ENCODE assay signal across 10 cellular contexts in genomic region chr3:59709702-59710555, GRCh38.
A peak's percentile ranks its signal among the peaks of the same experiment; 100 is the strongest.
DNase-seq lines count a peak whose midpoint lies in the region; ATAC-seq and TF ChIP-seq lines count a peak whose summit lies in the region.
"Had no signal": no experiment of that assay in that cellular context is flagged by ENCODE, and none has a peak within 500 bp of the region (broad histone marks: within the 10 kb centered on the region; RNA-seq: fewer than 3 reads in every experiment).

No MANE protein-coding gene starts in this region.

- peak; percentile 82 for ATAC-seq in activated CD8-positive, alpha-beta memory T cell treated with anti-CD3 and anti-CD28 coated beads, Interleukin-2, amount 10 ng/mL, durations not matched to agents 7 days and 5 days
- ATAC-seq in left colon (no peak), HG03571 (IDR thresholded peaks at IDR 0.05; ENCODE audit: unreplicated experiment) (no peak)

- peak overlapping the region; percentile 34 for H3K27ac Mint-ChIP-seq in activated CD8-positive, alpha-beta memory T cell treated with anti-CD3 and anti-CD28 coated beads, Interleukin-2, amount 10 ng/mL, durations not matched to agents 7 days and 5 days

- H3K27me3 ChIP-seq in tibial artery = no peaks in the 10 kb centered on the region
- H3K27me3 ChIP-seq: SJCRH30 had no signal

- peaks cover 3% of the 10 kb centered on the region for H3K36me3 Mint-ChIP-seq in activated CD8-positive, alpha-beta memory T cell treated with anti-CD3 and anti-CD28 coated beads, Interleukin-2, amount 10 ng/mL, durations not matched to agents 7 days and 5 days

- no peak overlapping the region for H3K27ac ChIP-seq in tibial artery
- H3K27ac ChIP-seq: SJCRH30 had no signal

- peak; percentile 68 for DNase-seq in activated CD8-positive, alpha-beta memory T cell treated with anti-CD3 and anti-CD28 coated beads, Interleukin-2, amount 10 ng/mL, durations not matched to agents 7 days and 5 days
- no peak for DNase-seq in activated CD8-positive, alpha-beta memory T cell treated with anti-CD3 and anti-CD28 coated beads, Interleukin-2, amount 50 U/mL, for 4 hours
- DNase-seq in UCSD-AML1 (lab: John Stamatoyannopoulos, UW; ENCODE audit: unreplicated experiment) (peak; percentile 70), left colon (peak; percentile 25 to 29), tibial artery (peak; percentile 74 to 84), NCI-H524 (lab: John Stamatoyannopoulos, UW) (no peak)
- no peak for DNase-seq in NK-92 treated with Interleukin-12 subunit alpha and Interleukin-12 subunit beta, amount 100 ng/mL, for 24 hours (lab: John Stamatoyannopoulos, UW)
- DNase-seq: NCI-H1694, SJCRH30 had no signal

- H3K9me3 Mint-ChIP-seq in activated CD8-positive, alpha-beta memory T cell treated with anti-CD3 and anti-CD28 coated beads, Interleukin-2, amount 10 ng/mL, durations not matched to agents 7 days and 5 days (ENCODE audit: low read depth) = no peaks in the 10 kb centered on the region

- H3K36me3 ChIP-seq in tibial artery = no peaks in the 10 kb centered on the region
- H3K36me3 ChIP-seq: SJCRH30 had no signal

- H3K27me3 Mint-ChIP-seq in activated CD8-positive, alpha-beta memory T cell treated with anti-CD3 and anti-CD28 coated beads, Interleukin-2, amount 10 ng/mL, durations not matched to agents 7 days and 5 days = peaks cover 5% of the 10 kb centered on the region

- no peak overlapping the region for H3K4me3 Mint-ChIP-seq in activated CD8-positive, alpha-beta memory T cell treated with anti-CD3 and anti-CD28 coated beads, Interleukin-2, amount 10 ng/mL, durations not matched to agents 7 days and 5 days

- H3K4me1 Mint-ChIP-seq in activated CD8-positive, alpha-beta memory T cell treated with anti-CD3 and anti-CD28 coated beads, Interleukin-2, amount 10 ng/mL, durations not matched to agents 7 days and 5 days = no peaks in the 10 kb centered on the region

- CTCF ChIA-PET in activated CD8-positive, alpha-beta memory T cell treated with anti-CD3 and anti-CD28 coated beads, Interleukin-2, amount 10 ng/mL, durations not matched to agents 7 days and 5 days (lab: Charles Lee) = interaction anchor here (1.3 kb wide), 2 partner anchors 10 to 63 kb away, joined by 4 to 8 read pairs; no protein-coding TSS in a partner anchor

- TF ChIP-seq CTCF in tibial artery (IDR thresholded peaks at IDR 0.05) = no peak

- intact Hi-C loops in left colon (cut with DNase I, micrococcal nuclease) (no loop called here), tibial artery (cut with DNase I; ENCODE audit: low total_unique reads) (no loop called here)

- peaks cover 0 to 7% (median 0%) of the 10 kb centered on the region in 3 donors for H3K9me3 ChIP-seq in tibial artery
- H3K9me3 ChIP-seq: SJCRH30 had no signal

- H3K4me3 ChIP-seq in tibial artery = no peak overlapping the region
- H3K4me3 ChIP-seq: SJCRH30 had no signal

- H3K4me1 ChIP-seq in tibial artery = no peaks in the 10 kb centered on the region
- H3K4me1 ChIP-seq: SJCRH30 had no signal

Comparison
In these comparisons a context has a peak if more than half of its experiments do, and no peak if none do; other contexts are left out.
1. DNase-seq: peak in activated CD8-positive, alpha-beta memory T cell treated with anti-CD3 and anti-CD28 coated beads, Interleukin-2, amount 10 ng/mL, durations not matched to agents 7 days and 5 days (single experiment), UCSD-AML1 (single experiment), left colon (2 of 2) and tibial artery (2 of 2); none in activated CD8-positive, alpha-beta memory T cell treated with anti-CD3 and anti-CD28 coated beads, Interleukin-2, amount 50 U/mL, for 4 hours (single experiment), NK-92 treated with Interleukin-12 subunit alpha and Interleukin-12 subunit beta, amount 100 ng/mL, for 24 hours (single experiment) and NCI-H524 (0 of 2).